In the genomic region with DNA sequence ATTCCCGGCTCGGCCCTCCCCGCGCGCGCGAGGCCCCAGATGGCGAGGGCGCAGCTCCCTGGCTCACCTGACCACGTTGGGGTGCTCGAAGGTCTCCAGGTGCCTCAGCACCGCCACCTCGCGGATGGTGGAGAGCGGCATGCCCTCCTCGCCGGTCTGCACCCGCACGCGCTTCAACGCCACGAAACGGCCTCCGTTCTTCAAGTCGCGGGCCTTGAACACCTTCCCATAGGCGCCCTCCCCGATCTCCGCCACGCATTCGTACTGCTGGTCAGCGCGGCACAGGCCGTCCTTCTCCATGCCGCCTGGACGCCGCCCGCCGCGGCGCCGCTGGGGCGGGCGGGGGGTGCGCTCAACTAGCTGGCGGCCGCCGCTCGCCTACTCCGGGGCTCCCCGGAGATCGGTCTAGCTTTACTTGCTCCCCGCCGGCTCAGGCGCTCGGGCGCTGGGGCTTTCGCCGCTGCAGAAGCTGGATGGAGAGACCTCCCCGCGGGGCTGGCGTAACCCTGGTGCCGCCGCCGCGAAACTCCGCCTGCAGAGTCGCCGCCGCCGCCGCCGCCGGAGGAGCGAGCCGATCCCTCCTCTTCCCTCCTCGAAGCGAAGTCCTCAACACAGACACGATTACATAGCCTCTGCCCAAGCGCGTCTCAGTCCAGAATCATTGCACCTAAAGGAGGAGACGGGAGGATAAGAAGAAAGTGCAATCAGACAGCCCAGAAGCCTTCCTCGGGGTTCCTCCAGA, we compare ENCODE assay signal across 8 cellular contexts.
DNase-seq lines count a peak whose midpoint lies in the region; ATAC-seq and TF ChIP-seq lines count a peak whose summit lies in the region.

No MANE protein-coding gene starts in this region.

- H3K4me1 ChIP-seq in NT2/D1 (ENCODE audit: insufficient read depth, insufficient read length): no peaks in the 10 kb centered on the region
- H3K4me1 ChIP-seq in muscle layer of duodenum (ENCODE audit: control insufficient read depth in 1 of 2, insufficient read depth in 2 of 2, low read length in 2 of 2): peaks cover 0 to 8% of the 10 kb centered on the region in 2 donors

- H3K27me3 ChIP-seq in NT2/D1 (ENCODE audit: insufficient read depth, insufficient read length): peaks cover 13% of the 10 kb centered on the region
- H3K27me3 ChIP-seq in muscle layer of duodenum (ENCODE audit: low read depth, low read length): no peaks in the 10 kb centered on the region

- H3K27ac ChIP-seq in muscle layer of duodenum (ENCODE audit: low read length): peak overlapping the region; percentile 94

- H3K9ac ChIP-seq in NT2/D1 (ENCODE audit: insufficient read length, low read depth): peak overlapping the region; percentile 85

- DNase-seq in COLO829 (ENCODE audit: low spot score) (peak; percentile 41), HK-2 (ENCODE audit: unreplicated experiment) (peak; percentile 84), NT2/D1 (ENCODE audit: low read depth, low spot score) (peak; percentile 83), activated T-cell treated with anti-CD3 and anti-CD28 coated beads for 24 hours (ENCODE audit: low read depth) (peak; percentile 81), erythroblast (lab: John Stamatoyannopoulos, UW) (peak; percentile 87 to 91)
- peak; percentile 65 to 79 for DNase-seq in stimulated activated CD8-positive, alpha-beta memory T cell treated with anti-CD3 and anti-CD28 coated beads, Interleukin-7, amount 100 ng/mL, for 48 hours (ENCODE audit: extremely low read depth in 1 of 2, low read depth in 1 of 2)

- no peak for TF ChIP-seq POLR2A in erythroblast (IDR thresholded peaks at IDR 0.05; ENCODE audit: low read length)

- H3K4me3 ChIP-seq in NT2/D1 (ENCODE audit: insufficient read length, low read depth) (peak overlapping the region; percentile 62), muscle layer of duodenum (ENCODE audit: low read depth in 1 of 2, low read length in 2 of 2) (peak overlapping the region; percentile 94 to 96)

- H3K9me3 ChIP-seq in NT2/D1 (ENCODE audit: insufficient read depth, low read length): no peaks in the 10 kb centered on the region
- H3K9me3 ChIP-seq in muscle layer of duodenum (ENCODE audit: control insufficient read depth in 1 of 2, low read length in 2 of 2): no peaks in the 10 kb centered on the region

- peak; percentile 44 for ATAC-seq in GM19463 (IDR thresholded peaks at IDR 0.05; ENCODE audit: unreplicated experiment)

- peaks cover 29% of the 10 kb centered on the region for H3K36me3 ChIP-seq in NT2/D1 (ENCODE audit: insufficient read depth, insufficient read length, low read length)
- H3K36me3 ChIP-seq in muscle layer of duodenum (ENCODE audit: control insufficient read depth in 1 of 2, insufficient read depth in 2 of 2, low read length in 2 of 2): no peaks in the 10 kb centered on the region

Comparison
In these comparisons a context has a peak if more than half of its experiments do, and no peak if none do; other contexts are left out.
1. Peak in every context shown above with its lines: DNase-seq, ATAC-seq, H3K4me3 ChIP-seq and H3K27ac ChIP-seq.